In the genomic region with DNA sequence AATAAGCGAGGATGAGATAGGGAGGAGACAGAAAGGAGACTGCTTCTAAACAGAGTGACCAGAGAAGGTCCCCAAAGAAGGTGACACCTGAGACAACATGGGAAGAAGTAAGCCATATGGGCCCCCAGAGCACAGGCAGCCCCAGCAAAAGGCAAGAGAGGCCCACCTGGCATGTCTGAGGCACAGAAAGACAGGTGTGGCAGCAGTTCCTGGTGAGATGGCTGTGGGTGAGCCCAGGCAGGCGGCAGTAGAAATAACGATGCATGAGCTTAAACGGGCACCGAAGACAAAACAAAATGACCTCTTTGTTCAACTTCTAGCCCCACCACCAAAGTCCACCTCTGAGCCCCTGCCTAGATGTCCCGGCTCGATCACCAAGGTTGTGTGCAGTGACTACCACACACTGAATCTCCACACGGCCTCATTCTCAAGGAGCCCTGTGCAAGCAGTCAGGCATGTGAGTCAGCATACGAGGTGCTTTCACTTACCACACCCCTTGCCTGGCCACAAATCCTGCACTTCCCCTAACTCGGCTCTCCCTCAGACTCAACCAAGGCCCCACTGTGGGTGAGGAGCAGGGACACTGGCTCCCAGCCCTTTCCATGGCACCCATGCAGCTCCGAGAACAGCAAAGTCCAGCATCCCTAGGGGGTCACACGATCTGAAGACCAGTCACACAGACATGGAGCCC, we compare ENCODE assay signal across 8 cellular contexts.
DNase-seq lines count a peak whose midpoint lies in the region; ATAC-seq lines count a peak whose summit lies in the region.

No MANE protein-coding gene starts in this region.

- no peak overlapping the region for H3K4me3 ChIP-seq in iPS-20b (ENCODE audit: low read length)

- ATAC-seq in activated naive CD8-positive, alpha-beta T cell treated with anti-CD3 and anti-CD28 coated beads, Interleukin-2, amount 10 ng/mL, durations not matched to agents 7 days and 5 days (ENCODE audit: low read depth): peak; percentile 70
- ATAC-seq in GM18520 (IDR thresholded peaks at IDR 0.05; ENCODE audit: unreplicated experiment): no peak
- ATAC-seq in HG02938 (IDR thresholded peaks at IDR 0.05; ENCODE audit: unreplicated experiment): no peak

- no peaks in the 10 kb centered on the region for H3K9me3 Mint-ChIP-seq in activated naive CD8-positive, alpha-beta T cell treated with anti-CD3 and anti-CD28 coated beads, Interleukin-2, amount 10 ng/mL, durations not matched to agents 7 days and 5 days

- H3K27ac ChIP-seq in iPS-20b (ENCODE audit: low read length): no peak overlapping the region

- 0 out of 2 replicates have a peak overlapping the region, but pooled peaks have one; percentile 33 for H3K9ac ChIP-seq in iPS-20b (ENCODE audit: low read depth, low read length)

- no peaks in the 10 kb centered on the region for H3K36me3 ChIP-seq in iPS-20b (ENCODE audit: insufficient read depth, low read depth, low read length)

- H3K4me3 Mint-ChIP-seq in activated naive CD8-positive, alpha-beta T cell treated with anti-CD3 and anti-CD28 coated beads, Interleukin-2, amount 10 ng/mL, durations not matched to agents 7 days and 5 days: peak overlapping the region; percentile 31

- H3K4me1 ChIP-seq in iPS-20b (ENCODE audit: insufficient read depth, low read length): peaks cover 14% of the 10 kb centered on the region

- H3K36me3 Mint-ChIP-seq in activated naive CD8-positive, alpha-beta T cell treated with anti-CD3 and anti-CD28 coated beads, Interleukin-2, amount 10 ng/mL, durations not matched to agents 7 days and 5 days: peaks cover 3% of the 10 kb centered on the region

- no peaks in the 10 kb centered on the region for H3K9me3 ChIP-seq in iPS-20b (ENCODE audit: insufficient read depth, low read depth, low read length)

- H3K27me3 ChIP-seq in iPS-20b (ENCODE audit: insufficient read depth, low read length): no peaks in the 10 kb centered on the region

- DNase-seq in NCI-H748 (lab: John Stamatoyannopoulos, UW; ENCODE audit: unreplicated experiment) (peak; percentile 41), NCI-H748 treated with DMSO at 0.1 percent for 48 hours (lab: John Stamatoyannopoulos, UW) (no peak), NCI-H226 (peak; percentile 53)
- DNase-seq in activated naive CD8-positive, alpha-beta T cell treated with anti-CD3 and anti-CD28 coated beads, Interleukin-2, amount 10 ng/mL, durations not matched to agents 7 days and 5 days: peak; percentile 36
- peak; percentile 24 for DNase-seq in stimulated activated CD8-positive, alpha-beta memory T cell treated with anti-CD3 and anti-CD28 coated beads, Interleukin-4, amount 100 ng/mL, for 24 hours (ENCODE audit: low read depth)

- H3K4me1 Mint-ChIP-seq in activated naive CD8-positive, alpha-beta T cell treated with anti-CD3 and anti-CD28 coated beads, Interleukin-2, amount 10 ng/mL, durations not matched to agents 7 days and 5 days: peaks cover 38% of the 10 kb centered on the region

- H3K27ac Mint-ChIP-seq in activated naive CD8-positive, alpha-beta T cell treated with anti-CD3 and anti-CD28 coated beads, Interleukin-2, amount 10 ng/mL, durations not matched to agents 7 days and 5 days: peak overlapping the region; percentile 51

- POLR2A ChIA-PET in activated naive CD8-positive, alpha-beta T cell treated with anti-CD3 and anti-CD28 coated beads, Interleukin-2, amount 10 ng/mL, durations not matched to agents 7 days and 5 days (lab: Charles Lee): no interaction called here

- H3K27me3 Mint-ChIP-seq in activated naive CD8-positive, alpha-beta T cell treated with anti-CD3 and anti-CD28 coated beads, Interleukin-2, amount 10 ng/mL, durations not matched to agents 7 days and 5 days: no peaks in the 10 kb centered on the region
